ENCODE assay signal across 17 cellular contexts in the genomic region with DNA sequence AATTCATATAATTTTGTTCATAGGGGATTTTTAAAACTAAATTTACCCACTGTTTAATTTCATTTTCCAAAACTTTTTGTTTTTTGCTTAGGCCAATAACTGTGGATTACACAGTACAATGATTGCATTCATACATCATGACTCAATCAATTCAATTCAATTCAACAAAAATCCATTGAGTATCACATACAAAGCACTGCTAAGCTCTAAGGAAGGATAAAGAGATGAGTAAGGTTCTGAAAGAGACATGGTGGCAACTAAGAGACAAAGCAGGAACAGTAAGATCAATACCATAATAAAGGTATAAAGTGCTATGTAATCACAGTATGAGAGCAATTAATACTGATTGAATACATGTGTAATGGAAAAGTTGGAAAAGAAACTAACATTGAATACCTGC. TPM values are rescaled to one million over a fixed set of nuclear protein-coding genes. Genes with fewer than 3 reads are reported as not detected.
DNase-seq lines count a peak whose midpoint lies in the region; ATAC-seq and TF ChIP-seq lines count a peak whose summit lies in the region.
"Had no signal": no experiment of that assay in that cellular context is flagged by ENCODE, and none has a peak within 500 bp of the region (broad histone marks: within the 10 kb centered on the region; RNA-seq: fewer than 3 reads in every experiment).

No MANE protein-coding gene starts in this region.

- no peaks in the 10 kb centered on the region for H3K9me3 Mint-ChIP-seq in MCF 10A (ENCODE audit: unreplicated experiment)
- H3K9me3 Mint-ChIP-seq in activated naive CD8-positive, alpha-beta T cell (ENCODE audit: low read depth): no peaks in the 10 kb centered on the region
- H3K9me3 Mint-ChIP-seq: activated CD4-positive, alpha-beta T cell treated with anti-CD3 and anti-CD28 coated beads, Interleukin-2, amount 10 ng/mL, durations not matched to agents 7 days and 5 days; activated naive CD4-positive, alpha-beta T cell treated with anti-CD3 and anti-CD28 coated beads, Interleukin-2, amount 50 U/mL, for 24 hours; T-helper 1 cell treated with Interleukin-12 subunit alpha and Interleukin-12 subunit beta and Interleukin-4 antibody, amounts not matched to agents 30 μg/mL and 1 μg/mL, for 36 hours had no signal

- peak overlapping the region; percentile 39 for H3K4me2 ChIP-seq in mammary epithelial cell (ENCODE audit: insufficient read depth, low read depth, low read length)

- H3K9me3 ChIP-seq in mammary epithelial cell (replicated peaks; ENCODE audit: insufficient read depth, low read length): no peaks in the 10 kb centered on the region
- no peaks in the 10 kb centered on the region for H3K9me3 ChIP-seq in mucosa of descending colon
- H3K9me3 ChIP-seq: prostate gland had no signal

- intact Hi-C loops in mammary epithelial cell (cut with micrococcal nuclease) (loop anchor here (1.0 to 2.0 kb wide), 2 partner anchors 24 to 77 kb away; no protein-coding TSS in a partner anchor), MCF 10A (cut with micrococcal nuclease) (no loop called here), mucosa of descending colon (cut with DNase I, micrococcal nuclease) (no loop called here)

- H3K36me3 ChIP-seq in mammary epithelial cell (ENCODE audit: insufficient read depth, low read length) (no peaks in the 10 kb centered on the region), H7 (replicated peaks; ENCODE audit: control insufficient read depth, insufficient read depth, low read length) (no peaks in the 10 kb centered on the region), mucosa of descending colon (ENCODE audit: low read depth) (no peaks in the 10 kb centered on the region)
- H3K36me3 ChIP-seq: prostate gland had no signal

- H3K27ac ChIP-seq in mammary epithelial cell (ENCODE audit: insufficient read depth, low read depth, low read length): peak overlapping the region; percentile 88
- H3K27ac ChIP-seq: prostate gland had no signal

- POLR2A ChIA-PET in MCF 10A (lab: Yijun Ruan, JAX): interaction anchor here (0.6 to 2.8 kb wide), 8 partner anchors 11 to 260 kb away, joined by 3 to 14 read pairs (median 4); no protein-coding TSS in a partner anchor

- H3K4me1 ChIP-seq in mammary epithelial cell (ENCODE audit: insufficient read depth, low read length) (peaks cover 39% of the 10 kb centered on the region), mucosa of descending colon (ENCODE audit: low read depth) (no peaks in the 10 kb centered on the region)
- H3K4me1 ChIP-seq: prostate gland had no signal

- peak; percentile 74 for DNase-seq in mammary epithelial cell
- no peak for DNase-seq in MCF 10A (ENCODE audit: unreplicated experiment)
- peak; percentile 81 for DNase-seq in globus pallidus (ENCODE audit: low spot score)
- DNase-seq in stimulated activated naive CD4-positive, alpha-beta T cell treated with Interleukin-2 at 50 U/mL for 16 hours (lab: John Stamatoyannopoulos, UW): no peak
- no peak for DNase-seq in H7
- DNase-seq in mucosa of descending colon: no peak
- DNase-seq: DMS79, NCI-H345 had no signal

- no peak overlapping the region for H3K27ac Mint-ChIP-seq in MCF 10A (ENCODE audit: low read depth, unreplicated experiment)
- H3K27ac Mint-ChIP-seq in activated naive CD8-positive, alpha-beta T cell: peak overlapping the region; percentile 93
- H3K27ac Mint-ChIP-seq: activated CD4-positive, alpha-beta T cell treated with anti-CD3 and anti-CD28 coated beads, Interleukin-2, amount 10 ng/mL, durations not matched to agents 7 days and 5 days had no signal

- no peaks in the 10 kb centered on the region for H3K27me3 Mint-ChIP-seq in MCF 10A (ENCODE audit: insufficient read depth, unreplicated experiment)
- H3K27me3 Mint-ChIP-seq in activated naive CD8-positive, alpha-beta T cell: no peaks in the 10 kb centered on the region

- H3K4me3 ChIP-seq in mammary epithelial cell (replicated peaks in 1 of 3; ENCODE audit: insufficient read depth in 1 of 3, low read depth in 2 of 3, low read length in 3 of 3) (no peak overlapping the region), H7 (ENCODE audit: insufficient read depth, low read depth, low read length) (no peak overlapping the region), mucosa of descending colon (no peak overlapping the region)
- H3K4me3 ChIP-seq: prostate gland had no signal

- ATAC-seq in HG02870 (IDR thresholded peaks at IDR 0.05; ENCODE audit: unreplicated experiment) (no peak), mucosa of descending colon (no peak)

- dilution Hi-C loops in mammary epithelial cell (cut with HindIII; ENCODE audit: low sequenced_read_pairs): no loop called here

- BruUV-seq in mammary epithelial cell (replicated peaks; lab: Mats Ljungman, UMichigan): TSS peak; percentile 86
- no TSS peak for BruUV-seq in MCF 10A (replicated peaks; lab: Mats Ljungman, UMichigan)

- H3K9ac ChIP-seq in mammary epithelial cell (ENCODE audit: insufficient read depth, low read length): no peak overlapping the region

- H3K36me3 Mint-ChIP-seq in MCF 10A (ENCODE audit: insufficient read depth, unreplicated experiment): no peaks in the 10 kb centered on the region
- no peaks in the 10 kb centered on the region for H3K36me3 Mint-ChIP-seq in activated naive CD8-positive, alpha-beta T cell
- H3K36me3 Mint-ChIP-seq: activated naive CD4-positive, alpha-beta T cell treated with anti-CD3 and anti-CD28 coated beads, Interleukin-2, amount 50 U/mL, for 24 hours had no signal

- H3K27me3 ChIP-seq in mammary epithelial cell (ENCODE audit: insufficient read depth, low read length): no peaks in the 10 kb centered on the region
- H3K27me3 ChIP-seq in H7 (ENCODE audit: control insufficient read depth, insufficient read depth, low read length): no peaks in the 10 kb centered on the region; the same call in 1 of the 2 replicates

- TF ChIP-seq CTCF in mammary epithelial cell (conservative IDR thresholded peaks at IDR 0.05 in 1 of 2, IDR thresholded peaks at IDR 0.05 in 1 of 2; ENCODE audit: extremely low read depth in 1 of 2, insufficient read depth in 1 of 2, low read depth in 1 of 2, low read length in 2 of 2) (no peak), MCF 10A (IDR thresholded peaks at IDR 0.05; ENCODE audit: unreplicated experiment) (no peak), mucosa of descending colon (IDR thresholded peaks at IDR 0.05) (no peak)

- in situ Hi-C loops in mammary epithelial cell (cut with MboI; ENCODE audit: low sequenced_read_pairs in 2 of 2): no loop called here

- no peaks in the 10 kb centered on the region for H4K20me1 ChIP-seq in mammary epithelial cell (ENCODE audit: insufficient read depth, low read length)

- H2AFZ ChIP-seq in mammary epithelial cell (ENCODE audit: low read depth, low read length): no peak overlapping the region

- H3K79me2 ChIP-seq in mammary epithelial cell (ENCODE audit: insufficient read depth, low read length): no peaks in the 10 kb centered on the region

- CTCF ChIA-PET in mammary epithelial cell (lab: Charles Lee; ENCODE audit: low non-redundant PET) (interaction anchor here (0.6 kb wide), 1 partner anchor 77 kb away, joined by 5 read pairs; no protein-coding TSS in a partner anchor), MCF 10A (lab: Yijun Ruan, JAX) (interaction anchor here (0.5 to 1.2 kb wide), 3 partner anchors 21 to 76 kb away, joined by 3 to 5 read pairs (median 3); no protein-coding TSS in a partner anchor)

- H3K4me3 Mint-ChIP-seq in MCF 10A (ENCODE audit: unreplicated experiment): no peak overlapping the region
- peak overlapping the region; percentile 56 for H3K4me3 Mint-ChIP-seq in activated naive CD8-positive, alpha-beta T cell
- H3K4me3 Mint-ChIP-seq: activated CD4-positive, alpha-beta T cell treated with anti-CD3 and anti-CD28 coated beads, Interleukin-2, amount 10 ng/mL, durations not matched to agents 7 days and 5 days; activated naive CD4-positive, alpha-beta T cell treated with anti-CD3 and anti-CD28 coated beads, Interleukin-2, amount 50 U/mL, for 24 hours had no signal

- peaks cover 20% of the 10 kb centered on the region for H3K4me1 Mint-ChIP-seq in MCF 10A (ENCODE audit: insufficient read depth, unreplicated experiment)
- H3K4me1 Mint-ChIP-seq in activated naive CD8-positive, alpha-beta T cell (ENCODE audit: low read depth): peaks cover 52% of the 10 kb centered on the region

RNA-seq across cellular contexts. Expression of gene LAYN, which starts 9.4 kb away (rescaled TPM):
- total RNA-seq in mammary epithelial cell (10 to 100 TPM in 1 of 2 donors, under 1 TPM in 1; 0.56 to 16.5 TPM), MCF 10A (2022) (not detected in 2 replicates), mucosa of descending colon (10 to 100 TPM in 1 of 3 donors, 1 to 10 TPM in 1, under 1 TPM in 1; 0.90 to 22.9 (median 2.7) TPM)
- polyA plus RNA-seq in mammary epithelial cell: 6.0 TPM
- 15.6 TPM for polyA minus RNA-seq in mammary epithelial cell
- total RNA-seq in H7 (2014; rRNA removed; shearing (Covaris generic)): 1.0 and 1.2 TPM in 2 replicates

RNA-seq across cellular contexts. Expression of gene HOATZ, which starts 16.6 kb away (rescaled TPM):
- not detected for total RNA-seq in mammary epithelial cell
- not detected for polyA plus RNA-seq in mammary epithelial cell
- polyA minus RNA-seq in mammary epithelial cell: not detected
- total RNA-seq in MCF 10A (2022): not detected in 2 replicates
- not detected in 2 replicates for total RNA-seq in H7 (2014; rRNA removed; shearing (Covaris generic))
- total RNA-seq in mucosa of descending colon: not detected
- total RNA-seq: activated CD4-positive, alpha-beta T cell treated with anti-CD3 and anti-CD28 coated beads, Interleukin-2, amount 10 ng/mL, durations not matched to agents 7 days and 5 days; chondrocyte; mucosa of gallbladder; ureter had no signal

RNA-seq across cellular contexts. Expression of gene BTG4, which starts 19.0 kb away (rescaled TPM):
- not detected for total RNA-seq in mammary epithelial cell
- polyA plus RNA-seq in mammary epithelial cell: 0.23 TPM
- polyA minus RNA-seq in mammary epithelial cell: not detected
- total RNA-seq in MCF 10A (2022): not detected in 2 replicates
- total RNA-seq in H7 (2014; rRNA removed; shearing (Covaris generic)): not detected in 2 replicates
- total RNA-seq in mucosa of descending colon: not detected
- total RNA-seq: activated CD4-positive, alpha-beta T cell treated with anti-CD3 and anti-CD28 coated beads, Interleukin-2, amount 10 ng/mL, durations not matched to agents 7 days and 5 days; chondrocyte; mucosa of gallbladder; ureter had no signal

Comparison
In these comparisons a context has a peak if more than half of its experiments do, and no peak if none do; other contexts are left out.
1. DNase-seq: peak in mammary epithelial cell (single experiment) and globus pallidus (single experiment); none in MCF 10A (single experiment), stimulated activated naive CD4-positive, alpha-beta T cell treated with Interleukin-2 at 50 U/mL for 16 hours (single experiment), H7 (single experiment) and mucosa of descending colon (0 of 3).